Comparison of ENCODE assay signal across 24 cellular contexts in the genomic region with DNA sequence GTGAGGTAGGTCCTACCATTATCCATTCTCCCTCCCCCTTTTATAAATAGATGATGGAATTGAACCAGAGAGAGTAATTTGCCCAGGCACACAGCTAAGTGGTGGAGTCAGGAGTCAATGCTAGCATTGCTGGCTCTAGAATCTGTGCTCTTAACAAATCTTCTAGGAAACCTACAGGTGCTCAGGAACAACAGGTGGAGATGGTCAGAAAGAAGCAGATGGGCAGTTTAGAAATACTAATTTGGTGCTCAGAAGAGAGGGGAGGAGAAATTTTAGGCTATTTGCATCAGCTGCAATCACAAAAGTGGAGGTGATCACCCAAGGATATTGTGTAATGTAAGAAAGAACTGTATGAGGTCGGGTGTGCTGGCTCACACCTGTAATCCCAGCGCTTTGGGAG.
"Had no signal": no experiment of that assay in that cellular context is flagged by ENCODE, and none has a peak within 500 bp of the region (broad histone marks: within the 10 kb centered on the region; RNA-seq: fewer than 3 reads in every experiment).

No MANE protein-coding gene starts in this region.

- H3K36me3 ChIP-seq: ascending aorta, cardiac muscle cell had no signal

- H3K27me3 Mint-ChIP-seq: activated CD4-positive, alpha-beta T cell treated with anti-CD3 and anti-CD28 coated beads, Interleukin-2, amount 10 ng/mL, durations not matched to agents 24 days and 14 days; activated T-cell treated with anti-CD3 and anti-CD28 coated beads, Interleukin-2, amount 50 U/mL, for 24 hours had no signal

- H3K27ac ChIP-seq: ascending aorta, cardiac muscle cell had no signal

- H3K27ac Mint-ChIP-seq: activated CD4-positive, alpha-beta T cell treated with anti-CD3 and anti-CD28 coated beads, Interleukin-2, amount 10 ng/mL, durations not matched to agents 24 days and 14 days; activated CD8-positive, alpha-beta T cell treated with anti-CD3 and anti-CD28 coated beads, Interleukin-2, amount 10 ng/mL, durations not matched to agents 7 days and 5 days; activated naive CD4-positive, alpha-beta T cell treated with anti-CD3 and anti-CD28 coated beads for 36 hours; activated naive CD4-positive, alpha-beta T cell treated with anti-CD3 and anti-CD28 coated beads, Interleukin-2, amount 50 U/mL, for 72 hours; activated T-cell treated with anti-CD3 and anti-CD28 coated beads, Interleukin-2, amount 50 U/mL, for 24 hours; T-helper 2 cell treated with Interferon-gamma antibody and Interleukin-4, amounts not matched to agents 5 μg/mL and 100 μg/mL, for 36 hours had no signal

- ATAC-seq: activated CD8-positive, alpha-beta T cell treated with anti-CD3 and anti-CD28 coated beads, Interleukin-2, amount 10 ng/mL, durations not matched to agents 7 days and 5 days; activated naive CD4-positive, alpha-beta T cell treated with anti-CD3 and anti-CD28 coated beads, Interleukin-2, amount 50 U/mL, for 72 hours had no signal

- H3K9me3 Mint-ChIP-seq: activated T-cell treated with anti-CD3 and anti-CD28 coated beads, Interleukin-2, amount 50 U/mL, for 24 hours had no signal

- H3K4me3 Mint-ChIP-seq: activated CD4-positive, alpha-beta T cell treated with anti-CD3 and anti-CD28 coated beads, Interleukin-2, amount 10 ng/mL, durations not matched to agents 24 days and 14 days; activated CD8-positive, alpha-beta T cell treated with anti-CD3 and anti-CD28 coated beads, Interleukin-2, amount 10 ng/mL, durations not matched to agents 7 days and 5 days; activated naive CD4-positive, alpha-beta T cell treated with anti-CD3 and anti-CD28 coated beads for 36 hours; activated T-cell treated with anti-CD3 and anti-CD28 coated beads, Interleukin-2, amount 50 U/mL, for 24 hours; T-helper 2 cell treated with Interferon-gamma antibody and Interleukin-4, amounts not matched to agents 5 μg/mL and 100 μg/mL, for 36 hours had no signal

- DNase-seq: activated CD4-positive, alpha-beta T cell treated with anti-CD3 and anti-CD28 coated beads, Interleukin-2, amount 10 ng/mL, durations not matched to agents 24 days and 14 days; activated CD4-positive, alpha-beta T cell treated with anti-CD3 and anti-CD28 coated beads, Interleukin-2, amount 50 U/mL, for 4 hours; activated CD8-positive, alpha-beta T cell treated with anti-CD3 and anti-CD28 coated beads, Interleukin-2, amount 10 ng/mL, durations not matched to agents 7 days and 5 days; activated gamma-delta T cell treated with Interleukin-2 at 50 U/mL for 16 hours; activated naive CD4-positive, alpha-beta T cell treated with anti-CD3 and anti-CD28 coated beads for 36 hours; activated T-cell treated with anti-CD3 and anti-CD28 coated beads, Interleukin-2, amount 50 U/mL, for 24 hours; amygdala; cerebellar nuclear complex; Karpas-422; KBM-7; NCI-H1105; NCI-H1417 treated with DMSO at 0.1 percent for 48 hours; NCI-H1694 treated with DMSO at 0.1 percent for 48 hours; NCI-H2029; NCI-H345; NCI-H524 treated with DMSO at 0.1 percent for 48 hours; NCI-H748 treated with DMSO at 0.1 percent for 48 hours; NK-92 treated with Interleukin-12 subunit alpha and Interleukin-12 subunit beta, amount 100 ng/mL, for 24 hours; OCI-M1; Right ventricle myocardium superior had no signal

- H3K4me3 ChIP-seq: ascending aorta, cardiac muscle cell had no signal

- H3K27me3 ChIP-seq: ascending aorta, cardiac muscle cell had no signal
